In genomic region chr6:109117346-109118035, GRCh38 we compare ENCODE assay signal across 1 cellular context.
TF ChIP-seq lines count a peak whose summit lies in the region.

No MANE protein-coding gene starts in this region.

TF ChIP-seq in GM12878, 131 proteins besides CTCF, POLR2A, EP300 and RAD21 (continued from another document):
- TF ChIP-seq E2F4 (IDR thresholded peaks at IDR 0.05; ENCODE audit: low read depth, low read length) (no peak), ZNF207 (IDR thresholded peaks at IDR 0.05; ENCODE audit: borderline replicate concordance) (no peak), TBL1XR1 (IDR thresholded peaks at IDR 0.05; ENCODE audit: low read depth, low read length) (no peak), HDAC2 (IDR thresholded peaks at IDR 0.05) (no peak), HCFC1 (IDR thresholded peaks at IDR 0.05; ENCODE audit: low read length) (no peak), RUNX3 (IDR thresholded peaks at IDR 0.05; ENCODE audit: low read length) (peak; percentile 66), TCF3 (IDR thresholded peaks at IDR 0.05; ENCODE audit: borderline replicate concordance, insufficient read depth, low read depth, low read length) (no peak), ZNF217 (IDR thresholded peaks at IDR 0.05) (peak; percentile 46; the same call in 1 of the 2 replicates), GABPA (IDR thresholded peaks at IDR 0.05; ENCODE audit: low read depth) (no peak), TCF12 (IDR thresholded peaks at IDR 0.05; ENCODE audit: low read depth, low read length) (no peak), BACH1 (IDR thresholded peaks at IDR 0.05; ENCODE audit: borderline replicate concordance) (peak; percentile 49; the same call in 1 of the 2 replicates), SP1 (IDR thresholded peaks at IDR 0.05; ENCODE audit: low read depth, low read length) (no peak), SUPT20H (IDR thresholded peaks at IDR 0.05; ENCODE audit: borderline replicate concordance, control insufficient read depth, low read depth, low read length) (no peak), CREB1 (IDR thresholded peaks at IDR 0.05; ENCODE audit: low read depth) (no peak), RAD51 (IDR thresholded peaks at IDR 0.05) (no peak; the same call in 1 of the 2 replicates), BCL3 (IDR thresholded peaks at IDR 0.05; ENCODE audit: borderline replicate concordance, insufficient read depth, low read depth, low read length, poor library complexity, severe bottlenecking) (no peak), CBFB (IDR thresholded peaks at IDR 0.05; ENCODE audit: low read depth) (no peak), SMAD1 (IDR thresholded peaks at IDR 0.05; ENCODE audit: low read depth, partially characterized antibody) (no peak), TARDBP (IDR thresholded peaks at IDR 0.05; ENCODE audit: borderline replicate concordance) (no peak), IRF3 (IDR thresholded peaks at IDR 0.05) (no peak), ATF3 (IDR thresholded peaks at IDR 0.05; ENCODE audit: borderline replicate concordance, extremely low read depth, low read depth, low read length) (no peak), BHLHE40 (IDR thresholded peaks at IDR 0.05; ENCODE audit: borderline replicate concordance in 1 of 2, low read depth in 2 of 2, low read length in 1 of 2) (peak in 1 of 2 experiments; percentile 68; a peak in 2 of 4 replicates), CUX1 (IDR thresholded peaks at IDR 0.05; ENCODE audit: insufficient replicate concordance, low read depth, low read length) (no peak), MYC (IDR thresholded peaks at IDR 0.05; ENCODE audit: insufficient read depth, insufficient read length, insufficient replicate concordance, low read length, severe bottlenecking) (no peak), E4F1 (IDR thresholded peaks at IDR 0.05; ENCODE audit: borderline replicate concordance, partially characterized antibody) (no peak), MTA3 (IDR thresholded peaks at IDR 0.05; ENCODE audit: borderline replicate concordance, low read length) (no peak), FOXM1 (IDR thresholded peaks at IDR 0.05; ENCODE audit: low read depth, low read length) (no peak), REST (IDR thresholded peaks at IDR 0.05; ENCODE audit: low read depth, low read length) (no peak), GATAD2B (conservative IDR thresholded peaks at IDR 0.05; ENCODE audit: low read depth) (no peak; the same call in none of the 2 replicates), IRF5 (IDR thresholded peaks at IDR 0.05; ENCODE audit: borderline replicate concordance) (no peak), ZNF687 (IDR thresholded peaks at IDR 0.05) (peak; percentile 48; the same call in 1 of the 2 replicates), EZH2 (IDR thresholded peaks at IDR 0.05; ENCODE audit: borderline replicate concordance, control insufficient read depth, low read depth, low read length) (no peak), SPI1 (IDR thresholded peaks at IDR 0.05; ENCODE audit: borderline replicate concordance, insufficient read depth, low read depth, low read length) (peak; percentile 92), ZNF24 (IDR thresholded peaks at IDR 0.05) (no peak), MEF2B (IDR thresholded peaks at IDR 0.05; ENCODE audit: partially characterized antibody, poor library complexity, severe bottlenecking) (peak; percentile 97)
